Comparison of ENCODE assay signal across 36 cellular contexts in genomic region chr16:6023449-6023848, GRCh38.
"Had no signal": no experiment of that assay in that cellular context is flagged by ENCODE, and none has a peak within 500 bp of the region (broad histone marks: within the 10 kb centered on the region; RNA-seq: fewer than 3 reads in every experiment).

No MANE protein-coding gene starts in this region.

- H3K36me3 ChIP-seq: MG63 had no signal

- H3K9me3 ChIP-seq: MG63 had no signal

- H3K4me3 ChIP-seq: MG63 had no signal

- DNase-seq: Karpas-422, Kasumi-1, MG63, MM.1S, MV-4-11, NCI-H1048, NCI-H1092, NCI-H1092 treated with DMSO at 0.1 percent for 48 hours, NCI-H1105, NCI-H1105 treated with DMSO at 0.1 percent for 48 hours, NCI-H1417, NCI-H1417 treated with DMSO at 0.1 percent for 48 hours, NCI-H1436, NCI-H1436 treated with DMSO at 0.1 percent for 48 hours, NCI-H146, NCI-H1694, NCI-H1694 treated with DMSO at 0.1 percent for 48 hours, NCI-H187, NCI-H187 treated with DMSO at 0.1 percent for 48 hours, NCI-H1930, NCI-H2029, NCI-H2029 treated with DMSO at 0.1 percent for 48 hours, NCI-H2081, NCI-H2081 treated with DMSO at 0.1 percent for 48 hours, NCI-H2107, NCI-H2171, NCI-H2171 treated with DMSO at 0.1 percent for 48 hours, NCI-H2227 treated with DMSO at 0.1 percent for 48 hours, NCI-H226, NCI-H345, NCI-H446, NCI-H446 treated with DMSO at 0.1 percent for 48 hours, NCI-H510A, NCI-H510A treated with DMSO at 0.1 percent for 48 hours, NCI-H524, NCI-H524 treated with DMSO at 0.1 percent for 48 hours had no signal
